ENCODE assay signal across 9 cellular contexts in the genomic region with DNA sequence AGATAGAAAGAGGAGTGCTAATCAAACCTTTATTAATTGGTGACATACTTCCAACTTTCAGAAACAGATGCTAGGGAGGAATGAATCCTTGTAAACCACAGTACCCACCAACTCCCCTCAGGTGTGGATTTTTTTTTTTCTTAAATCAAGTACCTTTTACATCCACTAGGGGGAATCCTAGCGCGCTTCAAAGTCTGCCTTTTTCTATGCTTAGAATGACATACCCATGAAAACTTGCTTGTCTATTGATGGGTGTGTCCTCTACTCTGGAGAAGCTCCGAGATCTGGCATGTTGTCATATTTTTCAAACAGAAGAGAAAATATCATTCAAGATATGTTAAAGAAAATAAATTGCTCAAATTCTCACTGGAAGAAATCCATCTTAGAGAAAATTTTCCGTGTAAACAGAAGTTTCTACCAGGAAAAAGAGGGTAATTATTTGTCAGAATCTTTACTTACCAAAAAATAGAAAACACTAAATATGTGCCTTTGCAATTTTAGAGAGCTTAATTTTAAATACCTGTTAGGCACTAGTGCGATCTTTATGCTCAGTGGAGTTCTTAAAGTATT. TPM values are rescaled to one million over a fixed set of nuclear protein-coding genes. Genes with fewer than 3 reads are reported as not detected.
A peak's percentile ranks its signal among the peaks of the same experiment; 100 is the strongest.
DNase-seq lines count a peak whose midpoint lies in the region; ATAC-seq, FAIRE-seq and TF ChIP-seq lines count a peak whose summit lies in the region.
"Had no signal": no experiment of that assay in that cellular context is flagged by ENCODE, and none has a peak within 500 bp of the region (broad histone marks: within the 10 kb centered on the region; RNA-seq: fewer than 3 reads in every experiment).

No MANE protein-coding gene starts in this region.

- DNase-seq in NCI-H2081 (lab: John Stamatoyannopoulos, UW) (peak; percentile 36 to 44), NCI-H2081 treated with DMSO at 0.1 percent for 48 hours (lab: John Stamatoyannopoulos, UW) (no peak), H54 (ENCODE audit: insufficient read length, low spot score) (peak; percentile 54), NCI-H1694 (lab: John Stamatoyannopoulos, UW) (peak; percentile 65), activated B cell treated with CpG ODN at 0.5 μM for 24 hours (no peak), fibroblast of the conjunctiva (ENCODE audit: low read depth) (peak; percentile 65), pancreas (no peak)

- no peak overlapping the region for H3K4me3 ChIP-seq in pancreas
- H3K4me3 ChIP-seq: BLaER1 treated with 17β-estradiol and CSF1 and Interleukin-3, amounts not matched to agents 10 nM and 100 nM had no signal

- WGBS in pancreas, 2 donors = 31 to 33% methylated on average over 5 of the region's 5 CpGs

- H3K27ac Mint-ChIP-seq in activated B cell treated with CpG ODN at 0.5 μM for 24 hours = no peak overlapping the region

- no peak for TF ChIP-seq POLR2A in H54 (IDR thresholded peaks at IDR 0.05; ENCODE audit: low read depth, low read length)

- TF ChIP-seq CTCF in activated B cell treated with CpG ODN at 0.5 μM for 24 hours (IDR thresholded peaks at IDR 0.05) (peak; percentile 19), pancreas (IDR thresholded peaks at IDR 0.05) (peak; percentile 39 to 79 (median 73))

- H3K36me3 ChIP-seq in pancreas = no peaks in the 10 kb centered on the region
- H3K36me3 ChIP-seq: BLaER1 treated with 17β-estradiol and CSF1 and Interleukin-3, amounts not matched to agents 10 nM and 100 nM had no signal

- CTCF ChIA-PET in activated B cell treated with CpG ODN at 0.5 μM for 24 hours (lab: Charles Lee) = interaction anchor here (0.7 to 3.7 kb wide), 18 partner anchors 9 to 741 kb away, joined by 3 to 38 read pairs (median 4); a partner anchor contains a TSS

- no peaks in the 10 kb centered on the region for H3K9me3 Mint-ChIP-seq in activated B cell treated with CpG ODN at 0.5 μM for 24 hours

- intact Hi-C loops in activated B cell treated with CpG ODN at 0.5 μM for 24 hours (cut with micrococcal nuclease) (loop anchor here (1.0 to 10.0 kb wide), 6 partner anchors 13 to 940 kb away; a partner anchor contains a TSS), pancreas (cut with DNase I) (loop anchor here in 1 of 3 donors (10.0 kb wide), 1 partner anchor 300 kb away; no protein-coding TSS in a partner anchor)

- no peaks in the 10 kb centered on the region for H3K9me3 ChIP-seq in pancreas

- no peaks in the 10 kb centered on the region for H3K27me3 Mint-ChIP-seq in activated B cell treated with CpG ODN at 0.5 μM for 24 hours

- peak; percentile 58 for FAIRE-seq in H54 (lab: Jason Lieb, UNC)
- peak; percentile 97 for FAIRE-seq in pancreas (lab: Jason Lieb, UNC)

- H3K4me1 ChIP-seq in pancreas = no peaks in the 10 kb centered on the region

- no peak overlapping the region for H3K4me3 Mint-ChIP-seq in activated B cell treated with CpG ODN at 0.5 μM for 24 hours

- H3K27ac ChIP-seq in pancreas = no peak overlapping the region
- H3K27ac ChIP-seq: BLaER1 treated with 17β-estradiol and CSF1 and Interleukin-3, amounts not matched to agents 10 nM and 100 nM had no signal

- ATAC-seq in activated B cell treated with CpG ODN at 0.5 μM for 24 hours (ENCODE audit: low read depth) (peak; percentile 97), pancreas (peak; percentile 38 to 86 (median 80)), HG03196 (IDR thresholded peaks at IDR 0.05; ENCODE audit: unreplicated experiment) (no peak)

- peaks cover 9% of the 10 kb centered on the region for H3K4me1 Mint-ChIP-seq in activated B cell treated with CpG ODN at 0.5 μM for 24 hours

- H3K36me3 Mint-ChIP-seq in activated B cell treated with CpG ODN at 0.5 μM for 24 hours (ENCODE audit: low read depth) = no peaks in the 10 kb centered on the region

- POLR2A ChIA-PET in activated B cell treated with CpG ODN at 0.5 μM for 24 hours (lab: Charles Lee) = interaction anchor here (0.6 to 0.8 kb wide), 3 partner anchors 163 to 561 kb away, joined by 3 read pairs; no protein-coding TSS in a partner anchor

- H3K27me3 ChIP-seq in pancreas = no peaks in the 10 kb centered on the region
- H3K27me3 ChIP-seq: BLaER1 treated with 17β-estradiol and CSF1 and Interleukin-3, amounts not matched to agents 10 nM and 100 nM had no signal

RNA-seq across cellular contexts. Expression of a gene that starts 14.1 kb away (rescaled TPM):
- total RNA-seq in activated B cell treated with CpG ODN at 0.5 μM for 24 hours = 27.0 and 30.9 TPM in 2 replicates
- total RNA-seq in pancreas = 10 to 100 TPM in 1 of 6 donors, 1 to 10 TPM in 4, under 1 TPM in 1; 0.92 to 13.7 (median 2.0) TPM
- polyA plus RNA-seq in pancreas = 1 to 10 TPM in 1 of 2 donors, under 1 TPM in 1; 0.53 to 3.8 TPM

Comparison
In these comparisons a context has a peak if more than half of its experiments do, and no peak if none do; other contexts are left out.
1. DNase-seq: peak in NCI-H2081 (2 of 2), H54 (single experiment), NCI-H1694 (single experiment) and fibroblast of the conjunctiva (single experiment); none in NCI-H2081 treated with DMSO at 0.1 percent for 48 hours (single experiment), activated B cell treated with CpG ODN at 0.5 μM for 24 hours (single experiment) and pancreas (0 of 6).